ENCODE assay signal across 8 cellular contexts in the genomic region with DNA sequence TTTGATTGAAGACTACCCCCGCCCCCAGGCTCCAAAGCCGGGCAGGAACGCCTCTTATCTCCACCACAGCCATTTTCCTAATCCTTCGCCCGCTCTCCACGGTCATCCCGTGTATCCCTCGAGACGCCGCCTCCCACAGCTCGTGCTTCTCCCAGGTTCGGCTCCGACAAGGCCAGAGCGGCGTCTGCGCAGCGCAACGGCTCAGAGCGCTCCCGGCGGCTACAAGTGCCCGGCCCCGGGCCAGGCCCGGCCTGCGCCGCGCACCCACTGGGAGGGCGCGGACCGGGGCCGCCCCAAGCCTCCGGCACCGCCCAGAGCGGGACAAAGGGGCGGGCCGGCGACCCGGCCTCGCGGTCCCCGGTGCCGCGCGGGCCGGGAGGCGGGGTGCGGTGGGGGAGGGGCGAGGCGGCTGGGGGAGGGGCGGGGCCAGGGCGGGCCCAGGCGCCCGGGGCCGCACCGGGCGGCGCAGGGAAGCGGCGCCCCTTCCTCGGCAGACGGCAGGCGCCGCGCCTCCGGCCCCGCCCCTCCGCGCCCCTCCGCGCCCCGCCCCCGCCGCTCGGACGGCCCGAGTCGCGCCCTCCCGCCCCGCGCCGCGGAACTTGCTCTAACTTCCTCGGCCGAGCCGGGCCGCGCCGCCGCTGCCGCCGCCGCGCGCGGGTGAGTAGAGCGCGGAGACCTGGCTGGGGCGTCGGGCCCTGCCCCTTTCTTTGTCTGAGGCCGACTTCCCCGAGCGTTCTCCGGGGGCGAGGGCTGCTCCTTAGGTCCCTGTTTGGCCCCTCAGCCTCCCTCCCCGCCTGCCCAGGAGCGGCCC. TPM values are rescaled to one million over a fixed set of nuclear protein-coding genes. Genes with fewer than 3 reads are reported as not detected.
DNase-seq lines count a peak whose midpoint lies in the region; ATAC-seq and TF ChIP-seq lines count a peak whose summit lies in the region.

A gene with protein sequence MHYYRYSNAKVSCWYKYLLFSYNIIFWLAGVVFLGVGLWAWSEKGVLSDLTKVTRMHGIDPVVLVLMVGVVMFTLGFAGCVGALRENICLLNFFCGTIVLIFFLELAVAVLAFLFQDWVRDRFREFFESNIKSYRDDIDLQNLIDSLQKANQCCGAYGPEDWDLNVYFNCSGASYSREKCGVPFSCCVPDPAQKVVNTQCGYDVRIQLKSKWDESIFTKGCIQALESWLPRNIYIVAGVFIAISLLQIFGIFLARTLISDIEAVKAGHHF (plus strand): TSS at position 596 of the 811 bp plus-strand sequence. CDS start 34,924 bp downstream, outside the sequence.

- POLR2A ChIA-PET in BJ (lab: Charles Lee): no interaction called here

- H3K9me3 Mint-ChIP-seq in activated T-cell treated with anti-CD3 and anti-CD28 coated beads, Interleukin-2, amount 50 U/mL, for 24 hours: no peaks in the 10 kb centered on the region

- no peaks in the 10 kb centered on the region for H3K9me3 ChIP-seq in OCI-LY1 (ENCODE audit: low read length)

- H3K4me1 Mint-ChIP-seq in activated T-cell treated with anti-CD3 and anti-CD28 coated beads, Interleukin-2, amount 50 U/mL, for 24 hours (ENCODE audit: low read depth): peaks cover 44% of the 10 kb centered on the region

- H3F3A ChIP-seq in OCI-LY1 (ENCODE audit: insufficient read depth, low read length): no peaks in the 10 kb centered on the region; the same call in 1 of the 2 replicates

- H3K27me3 ChIP-seq in BJ (ENCODE audit: control insufficient read depth, insufficient read depth, low read length) (no peaks in the 10 kb centered on the region), OCI-LY1 (ENCODE audit: insufficient read depth, low read length) (peaks cover 3% of the 10 kb centered on the region; the same call in 1 of the 2 replicates)

- H3K4me3 Mint-ChIP-seq in activated T-cell treated with anti-CD3 and anti-CD28 coated beads, Interleukin-2, amount 50 U/mL, for 24 hours: peak within 1 kb of the TSS; percentile 98

- H3K36me3 ChIP-seq in BJ (ENCODE audit: control insufficient read depth, insufficient read depth, low read length): no peaks in the 10 kb centered on the region
- no peaks in the 10 kb centered on the region; the same call in 1 of the 2 replicates for H3K36me3 ChIP-seq in OCI-LY1 (ENCODE audit: insufficient read depth, low read length)

- H3K79me2 ChIP-seq in OCI-LY1 (ENCODE audit: insufficient read depth, low read length): peaks cover 35% of the 10 kb centered on the region

- CTCF ChIA-PET in BJ (lab: Yijun Ruan, JAX): interaction anchor here (0.6 to 28.2 kb wide), 3 partner anchors 9 to 71 kb away, joined by 3 to 661 read pairs (median 10); no protein-coding TSS in a partner anchor

- no peaks in the 10 kb centered on the region for H4K20me1 ChIP-seq in OCI-LY1 (ENCODE audit: insufficient read depth, low read length)

- H3K4me3 ChIP-seq in BJ (ENCODE audit: low read depth, low read length) (peak within 1 kb of the TSS; percentile 58), OCI-LY1 (ENCODE audit: low read depth, low read length, poor library complexity, severe bottlenecking) (peak within 1 kb of the TSS; percentile 98), epithelial cell of proximal tubule (ENCODE audit: low read depth, low read length) (peak within 1 kb of the TSS; percentile 94)

- H2AFZ ChIP-seq in OCI-LY1 (ENCODE audit: low read length): no peak within 1 kb of the TSS

- TF ChIP-seq CTCF in BJ (IDR thresholded peaks at IDR 0.05; ENCODE audit: insufficient read depth, low read depth, low read length): no peak
- no peak for TF ChIP-seq CTCF in OCI-LY1 (IDR thresholded peaks at IDR 0.05; ENCODE audit: low read length)
- no peak for TF ChIP-seq CTCF in epithelial cell of proximal tubule (conservative IDR thresholded peaks at IDR 0.05; ENCODE audit: low read depth, low read length)

- peak within 1 kb of the TSS; percentile 30 for H3K27ac ChIP-seq in OCI-LY1 (ENCODE audit: low read depth, low read length, poor library complexity, severe bottlenecking)

- H3K4me2 ChIP-seq in OCI-LY1 (ENCODE audit: low read length): peak within 1 kb of the TSS; percentile 97

- peaks cover 37% of the 10 kb centered on the region for H3K4me1 ChIP-seq in OCI-LY1 (ENCODE audit: insufficient read depth, low read length, severe bottlenecking)

- no peaks in the 10 kb centered on the region for H3K27me3 Mint-ChIP-seq in activated T-cell treated with anti-CD3 and anti-CD28 coated beads, Interleukin-2, amount 50 U/mL, for 24 hours

- peak within 1 kb of the TSS; percentile 96 for H3K27ac Mint-ChIP-seq in activated T-cell treated with anti-CD3 and anti-CD28 coated beads, Interleukin-2, amount 50 U/mL, for 24 hours

- H3K9me2 ChIP-seq in OCI-LY1 (ENCODE audit: low read depth, low read length): no peaks in the 10 kb centered on the region

- ATAC-seq in GM19035 (IDR thresholded peaks at IDR 0.05; ENCODE audit: unreplicated experiment) (peak; percentile 63), HG03196 (IDR thresholded peaks at IDR 0.05; ENCODE audit: unreplicated experiment) (peak; percentile 61)

- DNase-seq in BJ (ENCODE audit: low read depth) (no peak), epithelial cell of proximal tubule (ENCODE audit: low read depth) (no peak), mucosa of gallbladder (ENCODE audit: low spot score) (peak; percentile 82)
- DNase-seq in activated T-cell treated with anti-CD3 and anti-CD28 coated beads, Interleukin-2, amount 50 U/mL, for 24 hours: peak; percentile 85
- peak; percentile 47 to 50 for DNase-seq in stimulated activated CD8-positive, alpha-beta memory T cell treated with anti-CD3 and anti-CD28 coated beads, Interleukin-7, amount 100 ng/mL, for 1 hour (ENCODE audit: low read depth in 2 of 2)

- H3K36me3 Mint-ChIP-seq in activated T-cell treated with anti-CD3 and anti-CD28 coated beads, Interleukin-2, amount 50 U/mL, for 24 hours (ENCODE audit: low read depth): peaks cover 32% of the 10 kb centered on the region

- peak within 1 kb of the TSS; percentile 88 for H3K9ac ChIP-seq in OCI-LY1 (ENCODE audit: low read length)

RNA-seq across cellular contexts. Expression of the gene that starts here (rescaled TPM):
- polyA plus RNA-seq in BJ (2011; rRNA removed): 18.3 and 33.3 TPM in 2 replicates
- 19.5 and 22.7 TPM in 2 replicates for polyA minus RNA-seq in BJ (2011; rRNA and poly(A)+ RNA removed)
- total RNA-seq in epithelial cell of proximal tubule (96.7 and 139 TPM in 2 replicates), mucosa of gallbladder (124 TPM)

Comparison
In these comparisons a context has a peak if more than half of its experiments do, and no peak if none do; other contexts are left out.
1. DNase-seq: peak in activated T-cell treated with anti-CD3 and anti-CD28 coated beads, Interleukin-2, amount 50 U/mL, for 24 hours (single experiment), mucosa of gallbladder (single experiment) and stimulated activated CD8-positive, alpha-beta memory T cell treated with anti-CD3 and anti-CD28 coated beads, Interleukin-7, amount 100 ng/mL, for 1 hour (2 of 2); none in BJ (single experiment) and epithelial cell of proximal tubule (single experiment).
2. Peak in every context shown above with its lines, with median percentiles within 50 percentile points of each other: H3K4me3 ChIP-seq.